In the genomic region with DNA sequence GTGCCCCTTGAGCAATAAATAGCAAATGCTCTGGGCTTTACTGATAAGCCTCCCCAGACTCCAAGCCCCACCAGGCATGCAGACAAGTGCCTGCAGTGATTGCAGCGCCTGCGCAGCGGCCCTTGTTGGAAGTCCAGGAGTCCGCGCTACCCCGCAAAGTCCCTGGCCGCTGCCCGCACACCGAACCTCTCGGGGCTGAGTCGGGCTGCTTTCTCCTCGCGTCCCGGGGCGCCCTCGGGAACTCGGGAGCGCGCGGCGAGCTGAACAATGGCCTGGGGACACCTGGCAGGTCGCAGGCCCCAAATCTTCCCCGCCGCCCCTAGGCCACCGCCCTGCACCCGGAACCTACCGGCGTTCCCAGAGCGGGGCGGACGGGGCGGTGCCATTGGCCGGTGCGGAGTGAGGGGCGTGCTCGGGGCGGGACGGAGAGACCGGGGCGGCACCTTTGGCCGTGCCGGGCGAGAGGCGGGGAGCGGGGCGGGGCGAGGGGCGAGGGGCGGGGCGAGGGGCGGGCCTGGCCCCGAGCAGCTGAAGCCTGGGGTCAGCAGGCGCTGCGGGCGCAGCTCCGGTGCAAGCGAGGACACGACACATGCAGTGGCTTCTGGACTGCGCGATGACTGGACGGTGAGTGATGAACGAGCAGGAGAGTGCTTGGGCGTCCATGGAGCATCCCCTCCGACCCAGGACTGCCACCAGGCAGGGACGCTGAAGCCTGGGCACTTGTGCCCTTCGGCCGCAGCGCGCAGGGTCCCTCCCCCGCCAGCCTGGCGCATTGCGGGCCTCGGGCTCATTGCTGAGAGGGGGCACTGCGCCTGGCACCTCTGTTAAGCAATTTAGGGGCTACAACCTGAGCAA, we compare ENCODE assay signal across 8 cellular contexts. TPM values are rescaled to one million over a fixed set of nuclear protein-coding genes. Genes with fewer than 3 reads are reported as not detected.
DNase-seq lines count a peak whose midpoint lies in the region; ATAC-seq and TF ChIP-seq lines count a peak whose summit lies in the region.

A gene with protein sequence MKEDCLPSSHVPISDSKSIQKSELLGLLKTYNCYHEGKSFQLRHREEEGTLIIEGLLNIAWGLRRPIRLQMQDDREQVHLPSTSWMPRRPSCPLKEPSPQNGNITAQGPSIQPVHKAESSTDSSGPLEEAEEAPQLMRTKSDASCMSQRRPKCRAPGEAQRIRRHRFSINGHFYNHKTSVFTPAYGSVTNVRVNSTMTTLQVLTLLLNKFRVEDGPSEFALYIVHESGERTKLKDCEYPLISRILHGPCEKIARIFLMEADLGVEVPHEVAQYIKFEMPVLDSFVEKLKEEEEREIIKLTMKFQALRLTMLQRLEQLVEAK (plus strand): TSS at position 560 of the 855 bp plus-strand sequence. CDS start 10,401 bp downstream, outside the sequence.

- no peaks in the 10 kb centered on the region for H3K27me3 ChIP-seq in breast epithelium
- no peaks in the 10 kb centered on the region for H3K27me3 ChIP-seq in smooth muscle cell (ENCODE audit: low read depth)

- no peaks in the 10 kb centered on the region for H4K20me1 ChIP-seq in smooth muscle cell (ENCODE audit: low read depth)

- intact Hi-C loops in breast epithelium (cut with DNase I; ENCODE audit: low total_unique reads): no loop called here

- H3K27ac ChIP-seq in VCaP (peak within 1 kb of the TSS; percentile 71), breast epithelium (peak within 1 kb of the TSS; percentile 74 to 87), smooth muscle cell (ENCODE audit: low read depth) (peak within 1 kb of the TSS; percentile 73)

- H3K79me2 ChIP-seq in smooth muscle cell (ENCODE audit: low read depth): no peaks in the 10 kb centered on the region

- peak within 1 kb of the TSS; percentile 82 for H2AFZ ChIP-seq in smooth muscle cell (ENCODE audit: low read depth)

- H3F3A ChIP-seq in smooth muscle cell (ENCODE audit: low read depth): no peaks in the 10 kb centered on the region

- peaks cover 4 to 11% of the 10 kb centered on the region in 2 donors for H3K4me1 ChIP-seq in breast epithelium
- H3K4me1 ChIP-seq in smooth muscle cell (ENCODE audit: low read depth): peaks cover 24% of the 10 kb centered on the region

- peak within 1 kb of the TSS; percentile 91 for H3K4me2 ChIP-seq in smooth muscle cell

- no peaks in the 10 kb centered on the region for H3K36me3 ChIP-seq in breast epithelium
- H3K36me3 ChIP-seq in smooth muscle cell (ENCODE audit: low read depth): no peaks in the 10 kb centered on the region

- H3K4me3 ChIP-seq in breast epithelium (peak within 1 kb of the TSS; percentile 62 to 85 (median 68)), smooth muscle cell (peak within 1 kb of the TSS; percentile 83)

- no peaks in the 10 kb centered on the region for H3K9me3 ChIP-seq in breast epithelium
- H3K9me3 ChIP-seq in smooth muscle cell (replicated peaks; ENCODE audit: low read depth): no peaks in the 10 kb centered on the region

- TF ChIP-seq POLR2A in breast epithelium (IDR thresholded peaks at IDR 0.05): peak; percentile 74

- DNase-seq in NCI-H524 (lab: John Stamatoyannopoulos, UW) (peak; percentile 42 to 48), NCI-H524 treated with DMSO at 0.1 percent for 48 hours (lab: John Stamatoyannopoulos, UW) (no peak), NCI-H2107 treated with DMSO at 0.1 percent for 48 hours (lab: John Stamatoyannopoulos, UW; ENCODE audit: unreplicated experiment) (peak; percentile 31), breast epithelium (ENCODE audit: low spot score in 2 of 2) (peak; percentile 81 to 92), iPS-NIHi7 (ENCODE audit: extremely low spot score) (peak; percentile 98), smooth muscle cell (lab: John Stamatoyannopoulos, UW; ENCODE audit: unreplicated experiment) (peak; percentile 87)

- TF ChIP-seq CTCF in VCaP (conservative IDR thresholded peaks at IDR 0.05): no peak
- TF ChIP-seq CTCF in breast epithelium (IDR thresholded peaks at IDR 0.05): no peak
- TF ChIP-seq CTCF in smooth muscle cell (IDR thresholded peaks at IDR 0.05; ENCODE audit: borderline replicate concordance, insufficient read depth, poor library complexity, severe bottlenecking): no peak

- peak; percentile 95 for ATAC-seq in HG02973 (IDR thresholded peaks at IDR 0.05; ENCODE audit: unreplicated experiment)

- 4% methylated on average over 44 of the region's 74 CpGs for WGBS in smooth muscle cell (ENCODE audit: low lambda C conversion rate)

- peak within 1 kb of the TSS; percentile 65 for H3K9ac ChIP-seq in smooth muscle cell (ENCODE audit: low read depth)

RNA-seq across cellular contexts. Expression of the gene that starts here (rescaled TPM):
- total RNA-seq in breast epithelium (100 to 1,000 TPM in 1 of 3 donors, 10 to 100 TPM in 2; 18.7 to 364 (median 41.1) TPM), smooth muscle cell (6.5 and 8.3 TPM in 2 replicates)
- 13.0 and 14.8 TPM in 2 replicates for polyA plus RNA-seq in smooth muscle cell
